In genomic region chr11:9752091-9752490, GRCh38 we compare ENCODE assay signal across 17 cellular contexts.
A peak's percentile ranks its signal among the peaks of the same experiment; 100 is the strongest.
DNase-seq lines count a peak whose midpoint lies in the region; ATAC-seq and TF ChIP-seq lines count a peak whose summit lies in the region.
"Had no signal": no experiment of that assay in that cellular context is flagged by ENCODE, and none has a peak within 500 bp of the region (broad histone marks: within the 10 kb centered on the region; RNA-seq: fewer than 3 reads in every experiment).

No MANE protein-coding gene starts in this region.

- no peaks in the 10 kb centered on the region for H3K27me3 ChIP-seq in RWPE2 (ENCODE audit: insufficient read depth, poor library complexity, severe bottlenecking)
- H3K27me3 ChIP-seq in SJCRH30: no peaks in the 10 kb centered on the region

- peaks cover 31% of the 10 kb centered on the region for H3K4me1 ChIP-seq in RWPE2 (ENCODE audit: insufficient read depth, poor library complexity, severe bottlenecking)
- peaks cover 13% of the 10 kb centered on the region for H3K4me1 ChIP-seq in SJCRH30
- H3K4me1 ChIP-seq: Caco-2 had no signal

- peak; percentile 75 for DNase-seq in Right ventricle myocardium superior
- no peak for DNase-seq in cardiac septum (ENCODE audit: low spot score)
- DNase-seq in RWPE2 (ENCODE audit: low spot score): no peak
- peak; percentile 52 for DNase-seq in fibroblast of the aortic adventitia (ENCODE audit: low read depth)
- no peak for DNase-seq in NOMO-1 (lab: John Stamatoyannopoulos, UW; ENCODE audit: unreplicated experiment in 2 of 2)
- DNase-seq in SJCRH30: no peak
- DNase-seq: ACHN; activated CD4-positive, alpha-beta memory T cell treated with anti-CD3 and anti-CD28 coated beads, Interleukin-2, amount 10 ng/mL, durations not matched to agents 7 days and 5 days; activated gamma-delta T cell; Caco-2; caudate nucleus; H9; NCI-H1048; RPMI8226; T-helper 9 cell had no signal

- H3K9me3 ChIP-seq in RWPE2 (ENCODE audit: severe bottlenecking) (no peaks in the 10 kb centered on the region), SJCRH30 (replicated peaks) (no peaks in the 10 kb centered on the region)

- intact Hi-C loops in Right ventricle myocardium superior (cut with DNase I) (no loop called here), cardiac septum (cut with DNase I) (loop anchor here (10.0 kb wide), 1 partner anchor 217 kb away; no protein-coding TSS in a partner anchor)

- H3K36me3 ChIP-seq in RWPE2 (ENCODE audit: low read depth) (peaks cover 28% of the 10 kb centered on the region), SJCRH30 (peaks cover 14% of the 10 kb centered on the region)

- ATAC-seq in Right ventricle myocardium superior (ENCODE audit: poor library complexity) (peak; percentile 74), RWPE2 (ENCODE audit: low read depth) (no peak), GM21515 (IDR thresholded peaks at IDR 0.05; ENCODE audit: unreplicated experiment) (no peak), GM21526 (IDR thresholded peaks at IDR 0.05; ENCODE audit: low FRiP score, unreplicated experiment) (no peak)

- TF ChIP-seq CTCF in RWPE2 (IDR thresholded peaks at IDR 0.05; ENCODE audit: poor library complexity, severe bottlenecking): no peak
- no peak for TF ChIP-seq CTCF in fibroblast of the aortic adventitia (IDR thresholded peaks at IDR 0.05; ENCODE audit: insufficient read depth, low read length)

- H3K27ac ChIP-seq in RWPE2 (ENCODE audit: poor library complexity, severe bottlenecking): peak overlapping the region; percentile 59
- H3K27ac ChIP-seq in SJCRH30: no peak overlapping the region

- no peak overlapping the region for H3K4me3 ChIP-seq in RWPE2 (ENCODE audit: severe bottlenecking)
- no peak overlapping the region for H3K4me3 ChIP-seq in fibroblast of the aortic adventitia (ENCODE audit: low read depth, low read length)
- H3K4me3 ChIP-seq in SJCRH30: no peak overlapping the region

Comparison
In these comparisons a context has a peak if more than half of its experiments do, and no peak if none do; other contexts are left out.
1. DNase-seq: peak in Right ventricle myocardium superior (single experiment) and fibroblast of the aortic adventitia (single experiment); none in cardiac septum (single experiment), RWPE2 (single experiment), NOMO-1 (0 of 2) and SJCRH30 (0 of 2).